In the genomic region with DNA sequence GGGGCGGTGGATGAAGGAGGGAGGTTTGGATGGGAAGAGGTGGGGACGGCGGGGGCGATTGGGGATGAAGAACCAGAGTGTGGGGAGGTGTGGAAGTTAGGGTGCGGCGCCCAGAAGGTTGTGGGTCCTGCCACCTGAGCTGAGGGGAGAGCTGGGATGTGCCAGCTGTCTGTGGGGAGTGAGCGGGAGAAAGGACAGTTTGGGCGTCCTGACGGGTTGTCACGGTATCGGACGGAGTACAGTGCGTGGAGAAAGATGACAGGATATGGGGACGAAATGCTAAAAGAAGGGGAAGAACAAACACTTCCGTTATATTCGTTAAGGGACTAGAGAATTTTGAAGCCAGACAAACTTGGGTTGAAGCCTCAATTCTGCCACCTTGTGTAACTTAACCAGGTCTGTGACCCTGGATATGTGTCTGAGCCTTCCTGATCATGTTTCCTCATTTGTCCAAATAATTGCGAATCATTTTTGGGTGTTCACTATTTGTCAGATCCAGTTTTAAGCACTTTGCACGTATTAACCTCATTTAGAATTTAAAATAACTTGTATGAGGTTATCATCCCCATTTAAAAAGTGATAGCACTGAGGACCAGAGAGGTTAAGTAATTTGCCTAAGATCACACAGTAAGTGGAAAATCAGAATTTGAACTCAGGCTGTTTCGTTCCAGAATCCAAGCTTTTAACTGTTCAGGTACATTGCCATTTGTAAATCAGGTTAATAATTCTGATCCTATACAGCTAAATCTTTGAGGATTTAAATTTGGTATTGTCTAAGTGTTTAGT, we compare ENCODE assay signal across 8 cellular contexts. TPM values are rescaled to one million over a fixed set of nuclear protein-coding genes. Genes with fewer than 3 reads are reported as not detected.
DNase-seq lines count a peak whose midpoint lies in the region; ATAC-seq and TF ChIP-seq lines count a peak whose summit lies in the region.

No MANE protein-coding gene starts in this region.

- peak; percentile 54 to 61 for DNase-seq in AML-193 (lab: John Stamatoyannopoulos, UW)
- peak; percentile 34 for DNase-seq in GM13976 (ENCODE audit: low spot score)
- no peak for DNase-seq in SJSA1 (ENCODE audit: low read depth in 1 of 2, low spot score in 2 of 2)
- peak; percentile 9 to 20 (median 11) for DNase-seq in effector memory CD8-positive, alpha-beta T cell
- no peak for DNase-seq in nephron progenitor cell
- no peak for DNase-seq in effector CD8-positive, alpha-beta T cell (lab: John Stamatoyannopoulos, UW)
- DNase-seq in GM19240 (ENCODE audit: insufficient read length, low spot score), result no peak

- ATAC-seq in HG03064 (IDR thresholded peaks at IDR 0.05; ENCODE audit: low read depth, unreplicated experiment), result peak; percentile 3
- ATAC-seq in effector memory CD8-positive, alpha-beta T cell (replicated peaks), result peak; percentile 24

- peaks cover 3% of the 10 kb centered on the region; the same call in 1 of the 2 replicates for H3K36me3 ChIP-seq in SJSA1

- H3K27ac Mint-ChIP-seq in effector memory CD8-positive, alpha-beta T cell, result peak overlapping the region; percentile 97
- peak overlapping the region; percentile 89 for H3K27ac Mint-ChIP-seq in nephron progenitor cell

- in situ Hi-C loops in GM13976 (cut with MboI; ENCODE audit: low sequenced_read_pairs, unreplicated experiment), result no loop called here

- H3K4me3 ChIP-seq in SJSA1, result peak overlapping the region; percentile 70

- no peaks in the 10 kb centered on the region for H3K9me3 Mint-ChIP-seq in effector memory CD8-positive, alpha-beta T cell
- H3K9me3 Mint-ChIP-seq in nephron progenitor cell, result peaks cover 10% of the 10 kb centered on the region

- H3K27me3 Mint-ChIP-seq in effector memory CD8-positive, alpha-beta T cell, result no peaks in the 10 kb centered on the region
- peaks cover 41% of the 10 kb centered on the region for H3K27me3 Mint-ChIP-seq in nephron progenitor cell (ENCODE audit: low read depth, poor library complexity)

- no peaks in the 10 kb centered on the region for H3K9me3 ChIP-seq in SJSA1 (replicated peaks)

- H3K4me1 Mint-ChIP-seq in effector memory CD8-positive, alpha-beta T cell (ENCODE audit: low read depth in 2 of 2), result peaks cover 39 to 46% of the 10 kb centered on the region in 2 donors
- peaks cover 19% of the 10 kb centered on the region for H3K4me1 Mint-ChIP-seq in nephron progenitor cell

- H3K4me1 ChIP-seq in SJSA1 (replicated peaks), result peaks cover 10% of the 10 kb centered on the region

- peak overlapping the region; percentile 93 to 96 for H3K4me3 Mint-ChIP-seq in effector memory CD8-positive, alpha-beta T cell
- peak overlapping the region; percentile 96 for H3K4me3 Mint-ChIP-seq in nephron progenitor cell

- H3K36me3 Mint-ChIP-seq in effector memory CD8-positive, alpha-beta T cell (ENCODE audit: insufficient read depth), result peaks cover 15% of the 10 kb centered on the region
- H3K36me3 Mint-ChIP-seq in nephron progenitor cell (ENCODE audit: low read depth), result peaks cover 4% of the 10 kb centered on the region

- H3K27ac ChIP-seq in SJSA1, result peak overlapping the region; percentile 94

- H3K27me3 ChIP-seq in SJSA1 (replicated peaks), result no peaks in the 10 kb centered on the region

- TF ChIP-seq CTCF in GM13976 (IDR thresholded peaks at IDR 0.05; ENCODE audit: borderline replicate concordance, control extremely low read depth, extremely low read depth, insufficient read depth, missing control alignments), result no peak
- TF ChIP-seq CTCF in nephron progenitor cell (IDR thresholded peaks at IDR 0.05), result no peak

RNA-seq across cellular contexts. Expression of gene CNTRL, which starts 0.7 kb away (rescaled TPM):
- total RNA-seq in SJSA1 (2014; rRNA removed; shearing (Covaris generic)), result 17.2 and 17.7 TPM in 2 replicates

RNA-seq across cellular contexts. Expression of gene C5, which starts 25.4 kb away (rescaled TPM):
- total RNA-seq in SJSA1 (2014; rRNA removed; shearing (Covaris generic)), result 2.4 and 2.7 TPM in 2 replicates

Comparison
In these comparisons a context has a peak if more than half of its experiments do, and no peak if none do; other contexts are left out.
1. DNase-seq: peak in AML-193 (2 of 2), GM13976 (single experiment) and effector memory CD8-positive, alpha-beta T cell (3 of 3); none in SJSA1 (0 of 2), nephron progenitor cell (single experiment), effector CD8-positive, alpha-beta T cell (single experiment) and GM19240 (single experiment).